Comparison of ENCODE assay signal across 8 cellular contexts in the genomic region with DNA sequence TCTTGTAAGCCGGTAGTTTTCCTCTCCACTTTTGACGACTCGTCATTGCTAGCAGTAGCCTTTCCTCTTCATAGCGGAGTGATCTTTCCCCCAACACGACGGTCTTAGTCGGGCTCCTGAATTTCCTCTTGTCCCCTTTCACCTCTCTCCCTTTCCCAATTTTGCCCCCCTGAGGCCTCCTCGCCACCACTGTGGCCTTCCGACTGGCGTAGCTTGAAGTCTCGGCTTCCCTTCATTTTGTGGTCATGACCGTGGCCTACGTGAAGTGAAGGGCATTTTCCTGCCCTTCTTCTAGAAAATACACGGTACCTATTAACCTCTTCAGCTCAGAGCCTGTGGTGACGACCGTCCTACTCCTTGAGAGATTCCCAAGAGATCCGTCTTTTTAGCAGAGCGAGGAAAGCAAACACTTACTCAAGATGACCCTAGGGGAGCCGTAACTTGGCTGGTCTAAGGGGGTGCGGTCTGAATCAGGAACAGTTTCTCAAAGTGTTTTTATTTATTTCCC. TPM values are rescaled to one million over a fixed set of nuclear protein-coding genes. Genes with fewer than 3 reads are reported as not detected.
DNase-seq lines count a peak whose midpoint lies in the region; ATAC-seq and TF ChIP-seq lines count a peak whose summit lies in the region.

No MANE protein-coding gene starts in this region.

- ATAC-seq in right lobe of liver = peak in 1 of 4 donors; percentile 1
- no peak for ATAC-seq in thoracic aorta (ENCODE audit: insufficient number of reproducible peaks, low FRiP score, low read depth)
- ATAC-seq in HG03196 (IDR thresholded peaks at IDR 0.05; ENCODE audit: unreplicated experiment) = no peak
- no peak for ATAC-seq in HG03159 (IDR thresholded peaks at IDR 0.05; ENCODE audit: unreplicated experiment)

- H3K27me3 ChIP-seq in OCI-LY3 (ENCODE audit: low read depth, low read length) = no peaks in the 10 kb centered on the region
- H3K27me3 ChIP-seq in right lobe of liver = no peaks in the 10 kb centered on the region
- no peaks in the 10 kb centered on the region for H3K27me3 ChIP-seq in thoracic aorta (replicated peaks; ENCODE audit: insufficient read depth)

- WGBS in right lobe of liver (ENCODE audit: insufficient coverage, low coverage, low lambda C conversion rate, missing lambda C conversion rate) = under 1% methylated on average over 20 of the region's 20 CpGs

- peak overlapping the region; percentile 98 for H3K27ac Mint-ChIP-seq in activated naive CD4-positive, alpha-beta T cell treated with anti-CD3 and anti-CD28 coated beads, Interleukin-2, amount 50 U/mL, for 24 hours

- intact Hi-C loops in right lobe of liver (cut with DNase I) = no loop called here

- DNase-seq in activated naive CD4-positive, alpha-beta T cell treated with Interleukin-2 at 50 U/mL for 16 hours = no peak
- DNase-seq in choroid plexus epithelial cell (ENCODE audit: low read depth) = peak; percentile 59
- DNase-seq in right lobe of liver = no peak
- DNase-seq in thoracic aorta (ENCODE audit: low spot score) = no peak

- TF ChIP-seq CTCF in OCI-LY3 (IDR thresholded peaks at IDR 0.05; ENCODE audit: low read depth, low read length) (no peak), choroid plexus epithelial cell (conservative IDR thresholded peaks at IDR 0.05; ENCODE audit: low read depth, low read length) (no peak), right lobe of liver (IDR thresholded peaks at IDR 0.05) (no peak), thoracic aorta (IDR thresholded peaks at IDR 0.05) (no peak)

- peaks cover 28% of the 10 kb centered on the region for H3K36me3 ChIP-seq in OCI-LY3 (replicated peaks; ENCODE audit: low read depth, low read length)
- peaks cover 0 to 24% (median 0%) of the 10 kb centered on the region in 4 donors for H3K36me3 ChIP-seq in right lobe of liver
- H3K36me3 ChIP-seq in thoracic aorta = peaks cover 9% of the 10 kb centered on the region

- no peaks in the 10 kb centered on the region for H3K27me3 Mint-ChIP-seq in activated naive CD4-positive, alpha-beta T cell treated with anti-CD3 and anti-CD28 coated beads, Interleukin-2, amount 50 U/mL, for 24 hours

- H3K4me3 Mint-ChIP-seq in activated naive CD4-positive, alpha-beta T cell treated with anti-CD3 and anti-CD28 coated beads, Interleukin-2, amount 50 U/mL, for 24 hours = peak overlapping the region; percentile 96

- H4K20me1 ChIP-seq in OCI-LY3 (ENCODE audit: insufficient read depth, low read length) = peaks cover 26% of the 10 kb centered on the region

- peaks cover 59% of the 10 kb centered on the region for H3K4me1 Mint-ChIP-seq in activated naive CD4-positive, alpha-beta T cell treated with anti-CD3 and anti-CD28 coated beads, Interleukin-2, amount 50 U/mL, for 24 hours

- no peaks in the 10 kb centered on the region for H3K9me3 Mint-ChIP-seq in activated naive CD4-positive, alpha-beta T cell treated with anti-CD3 and anti-CD28 coated beads, Interleukin-2, amount 50 U/mL, for 24 hours

- no peaks in the 10 kb centered on the region for H3K9me3 ChIP-seq in OCI-LY3 (ENCODE audit: insufficient read depth, low read length)
- no peaks in the 10 kb centered on the region for H3K9me3 ChIP-seq in right lobe of liver
- H3K9me3 ChIP-seq in thoracic aorta = no peaks in the 10 kb centered on the region

- H3K9ac ChIP-seq in OCI-LY3 (ENCODE audit: low read length) = peak overlapping the region; percentile 84

- TF ChIP-seq POLR2A in right lobe of liver (IDR thresholded peaks at IDR 0.05) = no peak

- peak overlapping the region; percentile 91 for H3K4me2 ChIP-seq in OCI-LY3 (ENCODE audit: low read length)

- no peak overlapping the region for H2AFZ ChIP-seq in OCI-LY3 (ENCODE audit: low read depth, low read length)

- peaks cover 35% of the 10 kb centered on the region for H3K4me1 ChIP-seq in OCI-LY3 (ENCODE audit: low read length)
- peaks cover 0 to 28% (median 5%) of the 10 kb centered on the region in 4 donors for H3K4me1 ChIP-seq in right lobe of liver
- H3K4me1 ChIP-seq in thoracic aorta (ENCODE audit: control insufficient read depth in 1 of 2, low read depth in 2 of 2) = peaks cover 18 to 27% of the 10 kb centered on the region in 2 donors

- H3K36me3 Mint-ChIP-seq in activated naive CD4-positive, alpha-beta T cell treated with anti-CD3 and anti-CD28 coated beads, Interleukin-2, amount 50 U/mL, for 24 hours = peaks cover 18% of the 10 kb centered on the region

- H3K79me2 ChIP-seq in OCI-LY3 (ENCODE audit: low read length) = peaks cover 33% of the 10 kb centered on the region

- H3K27ac ChIP-seq in OCI-LY3 (ENCODE audit: low read length) (peak overlapping the region; percentile 68), right lobe of liver (peak overlapping the region; percentile 99 to 100 (median 99)), thoracic aorta (peak overlapping the region; percentile 95 to 99)

- H3K4me3 ChIP-seq in OCI-LY3 (ENCODE audit: low read length) (peak overlapping the region; percentile 91), choroid plexus epithelial cell (ENCODE audit: low read depth, low read length) (peak overlapping the region; percentile 66), right lobe of liver (peak overlapping the region; percentile 80 to 88 (median 82)), thoracic aorta (peak overlapping the region; percentile 98)

RNA-seq across cellular contexts. Expression of gene PRKAR1A, which starts 0.8 kb away (rescaled TPM):
- total RNA-seq in right lobe of liver = 100 to 1,000 TPM; 109 to 172 (median 136) TPM
- 100 to 1,000 TPM; 345 to 412 TPM for total RNA-seq in thoracic aorta

RNA-seq across cellular contexts. Expression of gene WIPI1, which starts 55.7 kb away (rescaled TPM):
- 10 to 100 TPM; 18.0 to 23.8 (median 19.9) TPM for total RNA-seq in right lobe of liver
- total RNA-seq in thoracic aorta = 10 to 100 TPM; 54.2 to 58.3 TPM
